ENCODE assay signal across 8 cellular contexts in the genomic region with DNA sequence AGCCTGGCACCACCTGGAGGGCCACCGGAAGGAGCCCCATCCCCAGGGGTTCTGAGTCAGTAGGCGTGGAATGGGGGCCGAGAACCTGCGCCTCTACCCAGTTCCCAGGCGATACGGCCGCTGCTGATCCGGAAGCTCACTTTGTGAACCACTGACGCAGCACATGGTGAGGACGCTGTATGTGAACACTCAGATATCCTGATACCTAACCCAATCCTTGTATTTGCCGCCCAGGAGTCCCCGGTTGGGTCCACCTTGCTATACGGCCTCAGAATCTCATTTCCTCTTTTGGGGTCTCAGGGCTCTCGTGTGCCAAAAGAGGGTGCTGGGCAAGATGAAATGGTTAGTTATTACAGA. TPM values are rescaled to one million over a fixed set of nuclear protein-coding genes. Genes with fewer than 3 reads are reported as not detected.
DNase-seq lines count a peak whose midpoint lies in the region; ATAC-seq and TF ChIP-seq lines count a peak whose summit lies in the region.

No MANE protein-coding gene starts in this region.

- H3K4me3 Mint-ChIP-seq in activated CD8-positive, alpha-beta T cell treated with anti-CD3 and anti-CD28 coated beads, Interleukin-2, amount 10 ng/mL, durations not matched to agents 7 days and 5 days, result peak overlapping the region; percentile 98

- H3K27ac Mint-ChIP-seq in activated CD8-positive, alpha-beta T cell treated with anti-CD3 and anti-CD28 coated beads, Interleukin-2, amount 10 ng/mL, durations not matched to agents 7 days and 5 days, result peak overlapping the region; percentile 98

- H3K4me1 Mint-ChIP-seq in activated CD8-positive, alpha-beta T cell treated with anti-CD3 and anti-CD28 coated beads, Interleukin-2, amount 10 ng/mL, durations not matched to agents 7 days and 5 days (ENCODE audit: low read depth), result peaks cover 31% of the 10 kb centered on the region

- DNase-seq in HAP-1 (ENCODE audit: low spot score in 2 of 2) (no peak), MV-4-11 (lab: John Stamatoyannopoulos, UW) (peak; percentile 81), fibroblast of villous mesenchyme (ENCODE audit: low read depth) (peak; percentile 35), NCI-H226 (no peak), HCEC 1CT (no peak)
- DNase-seq in activated CD8-positive, alpha-beta T cell treated with anti-CD3 and anti-CD28 coated beads, Interleukin-2, amount 10 ng/mL, durations not matched to agents 7 days and 5 days, result peak; percentile 67

- POLR2A ChIA-PET in activated CD8-positive, alpha-beta T cell treated with anti-CD3 and anti-CD28 coated beads, Interleukin-2, amount 10 ng/mL, durations not matched to agents 7 days and 5 days (lab: Charles Lee), result interaction anchor here (0.8 to 4.0 kb wide), 15 partner anchors 10 to 238 kb away, joined by 3 to 70 read pairs (median 5); a partner anchor contains a TSS

- H3K27ac ChIP-seq in rectal smooth muscle tissue (ENCODE audit: low read depth, low read length), result peak overlapping the region; percentile 89

- no peaks in the 10 kb centered on the region for H3K27me3 ChIP-seq in HAP-1 (ENCODE audit: low read depth)
- H3K27me3 ChIP-seq in rectal smooth muscle tissue (ENCODE audit: control insufficient read depth, insufficient read depth, low read length), result no peaks in the 10 kb centered on the region

- peak; percentile 42 for ATAC-seq in GM18502 (IDR thresholded peaks at IDR 0.05; ENCODE audit: poor library complexity, unreplicated experiment)
- ATAC-seq in activated CD8-positive, alpha-beta T cell treated with anti-CD3 and anti-CD28 coated beads, Interleukin-2, amount 10 ng/mL, durations not matched to agents 7 days and 5 days, result peak; percentile 32

- H3K36me3 ChIP-seq in HAP-1 (replicated peaks), result peaks cover 29% of the 10 kb centered on the region
- peaks cover 8% of the 10 kb centered on the region for H3K36me3 ChIP-seq in rectal smooth muscle tissue (ENCODE audit: control insufficient read depth, insufficient read depth, low read length)

- H3K27me3 Mint-ChIP-seq in activated CD8-positive, alpha-beta T cell treated with anti-CD3 and anti-CD28 coated beads, Interleukin-2, amount 10 ng/mL, durations not matched to agents 7 days and 5 days (ENCODE audit: low read depth), result no peaks in the 10 kb centered on the region

- in situ Hi-C loops in HAP-1 (cut with MboI; ENCODE audit: low sequenced_read_pairs), result loop anchor here (5.0 kb wide), 1 partner anchor 48 kb away; no protein-coding TSS in a partner anchor

- H3K9ac ChIP-seq in rectal smooth muscle tissue (ENCODE audit: low read length), result peak overlapping the region; percentile 90

- H3K9me3 Mint-ChIP-seq in activated CD8-positive, alpha-beta T cell treated with anti-CD3 and anti-CD28 coated beads, Interleukin-2, amount 10 ng/mL, durations not matched to agents 7 days and 5 days (ENCODE audit: insufficient read depth), result no peaks in the 10 kb centered on the region

- peaks cover 37% of the 10 kb centered on the region for H3K36me3 Mint-ChIP-seq in activated CD8-positive, alpha-beta T cell treated with anti-CD3 and anti-CD28 coated beads, Interleukin-2, amount 10 ng/mL, durations not matched to agents 7 days and 5 days (ENCODE audit: low read depth)

- CTCF ChIA-PET in activated CD8-positive, alpha-beta T cell treated with anti-CD3 and anti-CD28 coated beads, Interleukin-2, amount 10 ng/mL, durations not matched to agents 7 days and 5 days (lab: Charles Lee), result interaction anchor here (0.6 to 4.1 kb wide), 25 partner anchors 9 to 1317 kb away, joined by 3 to 75 read pairs (median 6); a partner anchor contains a TSS

- peak overlapping the region; percentile 97 for H3K4me3 ChIP-seq in HAP-1
- H3K4me3 ChIP-seq in fibroblast of villous mesenchyme (ENCODE audit: low read depth, low read length), result peak overlapping the region; percentile 46
- H3K4me3 ChIP-seq in rectal smooth muscle tissue (ENCODE audit: low read length), result peak overlapping the region; percentile 65

- peaks cover 5% of the 10 kb centered on the region for H3K4me1 ChIP-seq in HAP-1
- H3K4me1 ChIP-seq in rectal smooth muscle tissue (ENCODE audit: control insufficient read depth, insufficient read depth, low read length), result peaks cover 11% of the 10 kb centered on the region

- no peaks in the 10 kb centered on the region for H3K9me3 ChIP-seq in HAP-1

- no peak for TF ChIP-seq CTCF in fibroblast of villous mesenchyme (IDR thresholded peaks at IDR 0.05; ENCODE audit: insufficient read depth, low read depth, low read length)

RNA-seq across cellular contexts. Expression of a gene that starts 0.6 kb away (rescaled TPM):
- 100 to 1,000 TPM; 108 to 109 TPM for total RNA-seq in activated CD8-positive, alpha-beta T cell treated with anti-CD3 and anti-CD28 coated beads, Interleukin-2, amount 10 ng/mL, durations not matched to agents 7 days and 5 days
- total RNA-seq in fibroblast of villous mesenchyme, result 67.3 and 103 TPM in 2 replicates

RNA-seq across cellular contexts. Expression of a gene that starts 31.5 kb away (rescaled TPM):
- total RNA-seq in activated CD8-positive, alpha-beta T cell treated with anti-CD3 and anti-CD28 coated beads, Interleukin-2, amount 10 ng/mL, durations not matched to agents 7 days and 5 days, result 10 to 100 TPM; 29.2 to 32.9 TPM
- total RNA-seq in fibroblast of villous mesenchyme, result 10.3 and 10.4 TPM in 2 replicates

RNA-seq across cellular contexts. Expression of a gene that starts 41.1 kb away (rescaled TPM):
- total RNA-seq in activated CD8-positive, alpha-beta T cell treated with anti-CD3 and anti-CD28 coated beads, Interleukin-2, amount 10 ng/mL, durations not matched to agents 7 days and 5 days, result 100 to 1,000 TPM; 131 to 137 TPM
- total RNA-seq in fibroblast of villous mesenchyme, result not detected in 2 replicates

Comparison
In these comparisons a context has a peak if more than half of its experiments do, and no peak if none do; other contexts are left out.
1. DNase-seq: peak in MV-4-11 (single experiment), activated CD8-positive, alpha-beta T cell treated with anti-CD3 and anti-CD28 coated beads, Interleukin-2, amount 10 ng/mL, durations not matched to agents 7 days and 5 days (single experiment) and fibroblast of villous mesenchyme (single experiment); none in HAP-1 (0 of 2), NCI-H226 (single experiment) and HCEC 1CT (single experiment).
2. H3K4me3 ChIP-seq: peak in every context shown above with its lines; median percentile 97 in HAP-1; 65 in rectal smooth muscle tissue; 46 in fibroblast of villous mesenchyme.
3. RNA of a gene that starts 41.1 kb away (total RNA-seq): 131 to 137 TPM in activated CD8-positive, alpha-beta T cell treated with anti-CD3 and anti-CD28 coated beads, Interleukin-2, amount 10 ng/mL, durations not matched to agents 7 days and 5 days; not detected in fibroblast of villous mesenchyme; every median in the first group is over 100 times any median in the second.